16 cellular contexts compared by ENCODE assay signal in the genomic region with DNA sequence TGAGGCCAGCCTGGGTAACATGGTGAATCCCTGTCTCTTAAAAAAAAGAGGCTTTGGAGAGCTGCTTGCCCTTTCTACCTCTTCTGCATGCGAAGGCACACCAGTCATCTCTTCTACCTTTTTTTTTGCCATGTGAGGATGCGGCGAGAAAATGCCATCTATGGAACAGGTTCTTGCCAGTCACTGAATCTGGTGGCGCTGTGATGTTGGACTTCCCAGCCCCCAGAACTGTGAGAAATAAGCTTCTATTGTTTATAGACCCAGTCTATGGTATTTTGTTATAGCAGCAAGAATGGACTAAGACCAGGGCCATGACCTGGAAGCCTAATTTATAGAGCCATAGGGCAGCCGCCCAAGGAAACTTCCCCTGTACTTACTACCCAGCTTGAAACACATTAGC.
A peak's percentile ranks its signal among the peaks of the same experiment; 100 is the strongest.
DNase-seq lines count a peak whose midpoint lies in the region; ATAC-seq and TF ChIP-seq lines count a peak whose summit lies in the region.
"Had no signal": no experiment of that assay in that cellular context is flagged by ENCODE, and none has a peak within 500 bp of the region (broad histone marks: within the 10 kb centered on the region; RNA-seq: fewer than 3 reads in every experiment).

No MANE protein-coding gene starts in this region.

- DNase-seq in GM23338 (ENCODE audit: low spot score) (no peak), upper lobe of right lung (no peak), ecto neural progenitor cell (ENCODE audit: low spot score) (no peak), DMS53 treated with DMSO at 0.1 percent for 48 hours (lab: John Stamatoyannopoulos, UW; ENCODE audit: unreplicated experiment) (no peak)
- no peak for DNase-seq in stimulated activated CD4-positive, alpha-beta T cell treated with anti-CD3 and anti-CD28 coated beads, Interleukin-2, amount 100 ng/mL, for 48 hours
- DNase-seq: Caco-2; CD4-positive, CD25-positive, alpha-beta regulatory T cell; CD8-positive, alpha-beta T cell; DMS79 treated with DMSO at 0.1 percent for 48 hours; GF-D8; GOT3; HFFc6 had no signal

- H3K9me3 ChIP-seq in neutrophil, result no peaks in the 10 kb centered on the region
- peaks cover 5% of the 10 kb centered on the region for H3K9me3 ChIP-seq in upper lobe of right lung
- H3K9me3 ChIP-seq: Caco-2 had no signal

- no peak overlapping the region for H3K4me2 ChIP-seq in GM23338

- H3K4me3 Mint-ChIP-seq in GM23338, result no peak overlapping the region
- no peak overlapping the region for H3K4me3 Mint-ChIP-seq in dendritic cell treated with granulocyte-macrophage colony-stimulating factor and Interleukin-4, amounts not matched to agents 40 ng/mL and 50 ng/mL, for 4 days
- H3K4me3 Mint-ChIP-seq: CD4-positive, CD25-positive, alpha-beta regulatory T cell; CD8-positive, alpha-beta T cell; HFFc6 had no signal

- H3K27me3 ChIP-seq in GM23338 (ENCODE audit: insufficient read depth) (no peaks in the 10 kb centered on the region), neutrophil (no peaks in the 10 kb centered on the region), upper lobe of right lung (no peaks in the 10 kb centered on the region)

- peaks cover 8% of the 10 kb centered on the region for H3K27me3 Mint-ChIP-seq in GM23338 (ENCODE audit: insufficient read depth, low read depth, poor library complexity)
- H3K27me3 Mint-ChIP-seq in dendritic cell treated with granulocyte-macrophage colony-stimulating factor and Interleukin-4, amounts not matched to agents 40 ng/mL and 50 ng/mL, for 4 days, result no peaks in the 10 kb centered on the region
- H3K27me3 Mint-ChIP-seq: CD4-positive, CD25-positive, alpha-beta regulatory T cell had no signal

- intact Hi-C loops in dendritic cell treated with granulocyte-macrophage colony-stimulating factor and Interleukin-4, amounts not matched to agents 40 ng/mL and 50 ng/mL, for 4 days (cut with micrococcal nuclease), result no loop called here
- intact Hi-C loops in upper lobe of right lung (cut with DNase I), result no loop called here

- ATAC-seq in GM23338 (no peak), upper lobe of right lung (no peak)
- ATAC-seq: CD8-positive, alpha-beta T cell had no signal

- TF ChIP-seq CTCF in GM23338 (conservative IDR thresholded peaks at IDR 0.05; ENCODE audit: low read depth in 2 of 2), result no peak
- no peak for TF ChIP-seq CTCF in neutrophil (IDR thresholded peaks at IDR 0.05)
- TF ChIP-seq CTCF in upper lobe of right lung (IDR thresholded peaks at IDR 0.05), result no peak

- peaks cover 79% of the 10 kb centered on the region for H3K36me3 Mint-ChIP-seq in GM23338 (ENCODE audit: low read depth)
- peaks cover 29% of the 10 kb centered on the region for H3K36me3 Mint-ChIP-seq in dendritic cell treated with granulocyte-macrophage colony-stimulating factor and Interleukin-4, amounts not matched to agents 40 ng/mL and 50 ng/mL, for 4 days (ENCODE audit: low read depth)

- H3K9me2 ChIP-seq in GM23338 (ENCODE audit: insufficient read depth), result no peaks in the 10 kb centered on the region; the same call in 1 of the 2 replicates

- no peak overlapping the region for H2AFZ ChIP-seq in GM23338

- H3K9me3 Mint-ChIP-seq in GM23338, result peaks cover 17% of the 10 kb centered on the region
- H3K9me3 Mint-ChIP-seq in dendritic cell treated with granulocyte-macrophage colony-stimulating factor and Interleukin-4, amounts not matched to agents 40 ng/mL and 50 ng/mL, for 4 days, result peaks cover 9% of the 10 kb centered on the region

- H3K4me1 Mint-ChIP-seq in GM23338, result peaks cover 20% of the 10 kb centered on the region
- peaks cover 64% of the 10 kb centered on the region for H3K4me1 Mint-ChIP-seq in dendritic cell treated with granulocyte-macrophage colony-stimulating factor and Interleukin-4, amounts not matched to agents 40 ng/mL and 50 ng/mL, for 4 days (ENCODE audit: low read depth)

- H3K27ac Mint-ChIP-seq in GM23338, result no peak overlapping the region
- H3K27ac Mint-ChIP-seq in dendritic cell treated with granulocyte-macrophage colony-stimulating factor and Interleukin-4, amounts not matched to agents 40 ng/mL and 50 ng/mL, for 4 days, result peak overlapping the region; percentile 91
- H3K27ac Mint-ChIP-seq: CD8-positive, alpha-beta T cell; HFFc6 had no signal

- peaks cover 6% of the 10 kb centered on the region for H3K36me3 ChIP-seq in GM23338 (ENCODE audit: insufficient read depth)
- H3K36me3 ChIP-seq in neutrophil, result peaks cover 11% of the 10 kb centered on the region
- no peaks in the 10 kb centered on the region for H3K36me3 ChIP-seq in upper lobe of right lung
- H3K36me3 ChIP-seq: HAP-1 had no signal

- H3K79me2 ChIP-seq in GM23338 (replicated peaks; ENCODE audit: insufficient read depth), result peaks cover 75% of the 10 kb centered on the region

- H3K4me3 ChIP-seq in GM23338 (no peak overlapping the region), neutrophil (ENCODE audit: low read depth in 1 of 2, low read length in 1 of 2) (no peak overlapping the region), upper lobe of right lung (no peak overlapping the region)
- H3K4me3 ChIP-seq: HAP-1 had no signal

- H3K27ac ChIP-seq in GM23338 (ENCODE audit: low read depth) (0 out of 2 replicates have a peak overlapping the region, but pooled peaks have one; percentile 45), neutrophil (peak overlapping the region; percentile 94), upper lobe of right lung (peak overlapping the region; percentile 3)
- H3K27ac ChIP-seq: C4-2B had no signal

- peaks cover 48% of the 10 kb centered on the region for H4K20me1 ChIP-seq in GM23338 (replicated peaks; ENCODE audit: insufficient read depth)

- 0 out of 2 replicates have a peak, but pooled peaks cover 9% of the 10 kb centered on the region for H3F3A ChIP-seq in GM23338 (replicated peaks; ENCODE audit: low read depth)

- H3K4me1 ChIP-seq in GM23338 (ENCODE audit: insufficient read depth), result peaks cover 3% of the 10 kb centered on the region; the same call in 1 of the 2 replicates
- peaks cover 84 to 93% of the 10 kb centered on the region in 2 experiments for H3K4me1 ChIP-seq in neutrophil (ENCODE audit: control insufficient read depth in 1 of 2, insufficient read depth in 1 of 2, low read depth in 1 of 2, low read length in 1 of 2)
- H3K4me1 ChIP-seq in upper lobe of right lung, result peaks cover 25% of the 10 kb centered on the region
- H3K4me1 ChIP-seq: Caco-2, HAP-1 had no signal

TF ChIP-seq in GM23338, 12 proteins besides CTCF, POLR2A, EP300 and RAD21 (continues in another document):
- TF ChIP-seq JUNB (IDR thresholded peaks at IDR 0.05; ENCODE audit: unreplicated experiment) (no peak), CREB1 (CRISPR knock-in tag; IDR thresholded peaks at IDR 0.05; ENCODE audit: low read depth) (no peak), ZNF114 (CRISPR knock-in tag; IDR thresholded peaks at IDR 0.05) (no peak), EZH2 (IDR thresholded peaks at IDR 0.05; ENCODE audit: low read depth, unreplicated experiment) (no peak), ZNF331 (CRISPR knock-in tag; IDR thresholded peaks at IDR 0.05; ENCODE audit: low read depth) (no peak), STAT1 (IDR thresholded peaks at IDR 0.05; ENCODE audit: unreplicated experiment) (no peak)
- TF ChIP-seq, protein P1, sequence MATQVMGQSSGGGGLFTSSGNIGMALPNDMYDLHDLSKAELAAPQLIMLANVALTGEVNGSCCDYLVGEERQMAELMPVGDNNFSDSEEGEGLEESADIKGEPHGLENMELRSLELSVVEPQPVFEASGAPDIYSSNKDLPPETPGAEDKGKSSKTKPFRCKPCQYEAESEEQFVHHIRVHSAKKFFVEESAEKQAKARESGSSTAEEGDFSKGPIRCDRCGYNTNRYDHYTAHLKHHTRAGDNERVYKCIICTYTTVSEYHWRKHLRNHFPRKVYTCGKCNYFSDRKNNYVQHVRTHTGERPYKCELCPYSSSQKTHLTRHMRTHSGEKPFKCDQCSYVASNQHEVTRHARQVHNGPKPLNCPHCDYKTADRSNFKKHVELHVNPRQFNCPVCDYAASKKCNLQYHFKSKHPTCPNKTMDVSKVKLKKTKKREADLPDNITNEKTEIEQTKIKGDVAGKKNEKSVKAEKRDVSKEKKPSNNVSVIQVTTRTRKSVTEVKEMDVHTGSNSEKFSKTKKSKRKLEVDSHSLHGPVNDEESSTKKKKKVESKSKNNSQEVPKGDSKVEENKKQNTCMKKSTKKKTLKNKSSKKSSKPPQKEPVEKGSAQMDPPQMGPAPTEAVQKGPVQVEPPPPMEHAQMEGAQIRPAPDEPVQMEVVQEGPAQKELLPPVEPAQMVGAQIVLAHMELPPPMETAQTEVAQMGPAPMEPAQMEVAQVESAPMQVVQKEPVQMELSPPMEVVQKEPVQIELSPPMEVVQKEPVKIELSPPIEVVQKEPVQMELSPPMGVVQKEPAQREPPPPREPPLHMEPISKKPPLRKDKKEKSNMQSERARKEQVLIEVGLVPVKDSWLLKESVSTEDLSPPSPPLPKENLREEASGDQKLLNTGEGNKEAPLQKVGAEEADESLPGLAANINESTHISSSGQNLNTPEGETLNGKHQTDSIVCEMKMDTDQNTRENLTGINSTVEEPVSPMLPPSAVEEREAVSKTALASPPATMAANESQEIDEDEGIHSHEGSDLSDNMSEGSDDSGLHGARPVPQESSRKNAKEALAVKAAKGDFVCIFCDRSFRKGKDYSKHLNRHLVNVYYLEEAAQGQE (IDR thresholded peaks at IDR 0.05; ENCODE audit: unreplicated experiment), result no peak

Comparison
In these comparisons a context has a peak if more than half of its experiments do, and no peak if none do; other contexts are left out.
1. H3K27ac ChIP-seq: peak in every context shown above with its lines; median percentile 94 in neutrophil; 45 in GM23338; 3 in upper lobe of right lung.